In the genomic region with DNA sequence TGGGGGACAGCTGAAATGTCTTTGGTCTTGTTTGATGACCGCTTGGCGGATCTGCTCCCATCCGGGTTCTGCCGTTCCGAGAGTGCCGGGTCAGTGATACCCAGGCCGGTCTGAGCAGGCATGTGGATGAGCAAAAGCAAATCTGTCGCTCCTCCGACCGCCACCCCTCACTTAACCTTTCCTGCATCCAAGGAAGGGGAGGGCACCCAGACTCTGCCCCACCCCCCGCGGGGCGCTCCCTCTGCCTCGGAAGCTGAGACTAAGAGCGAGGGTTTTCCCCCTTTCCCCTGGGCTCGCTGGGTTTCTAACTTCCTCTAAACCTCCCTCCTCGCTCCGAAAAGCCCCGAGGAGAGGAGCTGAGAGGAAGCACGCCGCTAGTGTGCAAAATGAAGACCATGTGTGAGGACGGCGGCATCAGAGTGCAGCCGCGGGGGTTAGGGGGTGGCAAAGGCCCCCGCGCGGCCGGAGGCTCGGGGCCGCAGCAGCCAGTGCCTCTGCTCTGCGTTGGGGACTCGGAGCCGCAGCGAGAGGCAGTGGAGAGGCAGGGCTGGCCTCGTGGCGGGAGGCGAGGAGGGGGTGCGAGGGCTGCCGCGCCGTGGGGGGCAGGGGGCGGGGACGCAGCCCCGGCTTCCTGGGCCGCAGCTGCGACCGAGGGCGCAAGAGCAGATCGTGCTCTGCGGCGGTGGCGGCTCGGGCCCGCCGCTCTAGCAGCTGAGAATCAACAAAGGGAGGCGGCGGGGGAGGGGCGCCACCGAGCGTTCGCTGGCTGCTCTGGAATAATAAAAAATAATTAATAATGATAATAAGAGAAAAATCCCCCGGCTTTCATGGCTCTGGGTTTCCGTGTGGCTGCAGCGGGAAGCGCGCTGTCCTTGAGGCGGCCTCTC, we compare ENCODE assay signal across 8 cellular contexts. TPM values are rescaled to one million over a fixed set of nuclear protein-coding genes. Genes with fewer than 3 reads are reported as not detected.
DNase-seq lines count a peak whose midpoint lies in the region; ATAC-seq and TF ChIP-seq lines count a peak whose summit lies in the region.

No MANE protein-coding gene starts in this region.

- 1% methylated on average over 48 of the region's 68 CpGs for WGBS in SK-N-SH (ENCODE audit: low lambda C conversion rate)
- WGBS in body of pancreas, 2 donors = 0% methylated on average over 6 to 54 of the region's 68 CpGs

- no peak for TF ChIP-seq EP300 in SK-N-SH (IDR thresholded peaks at IDR 0.05; ENCODE audit: borderline replicate concordance in 1 of 2, low read depth in 1 of 2, low read length in 1 of 2)

- H3K9me3 ChIP-seq in AG04450 (ENCODE audit: control insufficient read depth, insufficient read depth, low read length) (no peaks in the 10 kb centered on the region; the same call in 1 of the 2 replicates), SK-N-SH (no peaks in the 10 kb centered on the region), body of pancreas (no peaks in the 10 kb centered on the region), iPS-20b (ENCODE audit: insufficient read depth, low read depth, low read length) (no peaks in the 10 kb centered on the region)

- no peak for TF ChIP-seq RAD21 in SK-N-SH (IDR thresholded peaks at IDR 0.05; ENCODE audit: low read length)

- peak overlapping the region; percentile 37 for H3K4me3 ChIP-seq in AG04450 (ENCODE audit: low read depth, low read length)
- H3K4me3 ChIP-seq in SK-N-SH (ENCODE audit: low read depth in 2 of 2, low read length in 1 of 2) = peak overlapping the region; percentile 41 to 47; a peak in 3 of 4 replicates
- H3K4me3 ChIP-seq in body of pancreas = no peak overlapping the region
- peak overlapping the region; percentile 61; the same call in 1 of the 2 replicates for H3K4me3 ChIP-seq in iPS-20b (ENCODE audit: low read length)
- peak overlapping the region; percentile 29 to 45 (median 38) for H3K4me3 ChIP-seq in skin epidermis

- H3K9ac ChIP-seq in SK-N-SH = peak overlapping the region; percentile 41; the same call in 1 of the 2 replicates
- peak overlapping the region; percentile 75; the same call in 1 of the 2 replicates for H3K9ac ChIP-seq in iPS-20b (ENCODE audit: low read depth, low read length)

- H3F3A ChIP-seq in SK-N-SH (replicated peaks; ENCODE audit: insufficient read depth) = no peaks in the 10 kb centered on the region

- no peaks in the 10 kb centered on the region for H3K27me3 ChIP-seq in AG04450 (ENCODE audit: control insufficient read depth, insufficient read depth, low read length)
- peaks cover 39% of the 10 kb centered on the region; the same call in 1 of the 2 replicates for H3K27me3 ChIP-seq in SK-N-SH (ENCODE audit: insufficient read depth)
- H3K27me3 ChIP-seq in body of pancreas = no peaks in the 10 kb centered on the region
- peaks cover 50% of the 10 kb centered on the region for H3K27me3 ChIP-seq in iPS-20b (ENCODE audit: insufficient read depth, low read length)

- H3K36me3 ChIP-seq in SK-N-SH (replicated peaks in 1 of 2; ENCODE audit: control insufficient read depth in 1 of 2, insufficient read depth in 2 of 2, low read length in 1 of 2) (no peaks in the 10 kb centered on the region), body of pancreas (replicated peaks in 1 of 2; ENCODE audit: insufficient read depth in 1 of 2, low read depth in 2 of 2) (no peaks in the 10 kb centered on the region), iPS-20b (ENCODE audit: insufficient read depth, low read depth, low read length) (no peaks in the 10 kb centered on the region)

- intact Hi-C loops in body of pancreas (cut with DNase I) = loop anchor here (10.0 kb wide), 1 partner anchor 59 kb away; a partner anchor contains a TSS

- peak; percentile 8 to 51 (median 38) for TF ChIP-seq POLR2A in body of pancreas (IDR thresholded peaks at IDR 0.05)

- peak overlapping the region; percentile 84 for H3K4me2 ChIP-seq in SK-N-SH

- H4K20me1 ChIP-seq in SK-N-SH (ENCODE audit: insufficient read depth) = no peaks in the 10 kb centered on the region

- ATAC-seq in GM18867 (IDR thresholded peaks at IDR 0.05; ENCODE audit: unreplicated experiment) = peak; percentile 46
- peak; percentile 65 for ATAC-seq in HG03460 (IDR thresholded peaks at IDR 0.05; ENCODE audit: unreplicated experiment)
- peak; percentile 39 for ATAC-seq in body of pancreas
- ATAC-seq in HG03565 (IDR thresholded peaks at IDR 0.05; ENCODE audit: unreplicated experiment) = no peak

- no peaks in the 10 kb centered on the region for H3K79me2 ChIP-seq in SK-N-SH (ENCODE audit: insufficient read depth)

- TF ChIP-seq CTCF in AG04450 (IDR thresholded peaks at IDR 0.05; ENCODE audit: low read depth, low read length) = no peak
- no peak for TF ChIP-seq CTCF in SK-N-SH (IDR thresholded peaks at IDR 0.05)
- TF ChIP-seq CTCF in body of pancreas (IDR thresholded peaks at IDR 0.05) = peak in 3 of 7 experiments; percentile 8 to 14 (median 13)

- CTCF ChIA-PET in AG04450 (lab: Charles Lee) (no interaction called here), SK-N-SH (lab: Yijun Ruan, JAX) (interaction anchor here (0.9 to 2.2 kb wide), 9 partner anchors 9 to 295 kb away, joined by 3 to 5 read pairs (median 3); a partner anchor contains a TSS)

- H3K9me2 ChIP-seq in SK-N-SH = no peaks in the 10 kb centered on the region

- peak overlapping the region; percentile 74; the same call in 1 of the 2 replicates for H2AFZ ChIP-seq in SK-N-SH (ENCODE audit: low read depth)

- H3K27ac ChIP-seq in AG04450 (ENCODE audit: low read depth, low read length) (no peak overlapping the region), SK-N-SH (ENCODE audit: low read depth in 2 of 2, low read length in 1 of 2) (peak overlapping the region; percentile 35 to 98; a peak in 3 of 4 replicates), body of pancreas (peak overlapping the region; percentile 52 to 86 (median 67)), iPS-20b (ENCODE audit: low read length) (no peak overlapping the region), skin epidermis (peak overlapping the region in 15 of 21 experiments; percentile 3 to 76 (median 47))

- POLR2A ChIA-PET in AG04450 (lab: Yijun Ruan, JAX) (interaction anchor here (0.6 to 1.0 kb wide), 3 partner anchors 14 to 256 kb away, joined by 3 to 4 read pairs (median 3); no protein-coding TSS in a partner anchor), SK-N-SH (lab: Yijun Ruan, JAX) (interaction anchor here (0.6 to 5.0 kb wide), 17 partner anchors 8 to 423 kb away, joined by 3 to 38 read pairs (median 4); a partner anchor contains a TSS)

- no peak for DNase-seq in AG04450 (ENCODE audit: low read depth, low spot score)
- DNase-seq in SK-N-SH = peak; percentile 76
- peak; percentile 53 to 73 (median 61) for DNase-seq in body of pancreas

- H3K4me1 ChIP-seq in SK-N-SH (ENCODE audit: control insufficient read depth in 1 of 2, insufficient read depth in 2 of 2, low read depth in 1 of 2, low read length in 1 of 2) (peaks cover 0 to 43% of the 10 kb centered on the region in 2 experiments; a peak in 2 of 4 replicates), body of pancreas (peaks cover 27% of the 10 kb centered on the region), iPS-20b (ENCODE audit: insufficient read depth, low read length) (peaks cover 13% of the 10 kb centered on the region; the same call in 1 of the 2 replicates)

TF ChIP-seq in SK-N-SH, 30 proteins besides CTCF, POLR2A, EP300 and RAD21:
- TF ChIP-seq TCF12 (IDR thresholded peaks at IDR 0.05) = peak; percentile 18; the same call in 1 of the 2 replicates
- no peak for TF ChIP-seq RFX5 (IDR thresholded peaks at IDR 0.05; ENCODE audit: low read length)
- TF ChIP-seq, protein P1, sequence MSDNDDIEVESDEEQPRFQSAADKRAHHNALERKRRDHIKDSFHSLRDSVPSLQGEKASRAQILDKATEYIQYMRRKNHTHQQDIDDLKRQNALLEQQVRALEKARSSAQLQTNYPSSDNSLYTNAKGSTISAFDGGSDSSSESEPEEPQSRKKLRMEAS (IDR thresholded peaks at IDR 0.05; ENCODE audit: low read depth) = peak; percentile 30

RNA-seq across cellular contexts. Expression of a gene that starts 55.8 kb away (rescaled TPM):
- 5.4 and 8.6 TPM in 2 replicates for polyA plus RNA-seq in AG04450 (2011; rRNA removed)
- 13.0 and 16.9 TPM in 2 replicates for polyA minus RNA-seq in AG04450 (2011; rRNA and poly(A)+ RNA removed)
- 6.9 and 8.8 TPM in 2 replicates for polyA plus RNA-seq in SK-N-SH (2012; rRNA removed)
- polyA plus RNA-seq in SK-N-SH (2012; cell fraction: cytosol; rRNA removed) = 8.4 and 9.4 TPM in 2 replicates
- polyA plus RNA-seq in SK-N-SH (2012; cell fraction: nucleus; rRNA removed) = 19.4 and 21.9 TPM in 2 replicates
- 10 to 100 TPM; 13.2 to 23.6 TPM for total RNA-seq in body of pancreas

Comparison
In these comparisons a context has a peak if more than half of its experiments do, and no peak if none do; other contexts are left out.
1. H3K27ac ChIP-seq: peak in SK-N-SH (2 of 2), body of pancreas (4 of 4) and skin epidermis (15 of 21); none in AG04450 (single experiment) and iPS-20b (single experiment).
2. H3K4me3 ChIP-seq: peak in AG04450 (single experiment), SK-N-SH (2 of 2), iPS-20b (single experiment) and skin epidermis (7 of 7); none in body of pancreas (0 of 2).